In genomic region chr13:23790591-23791170, GRCh38 we compare ENCODE assay signal across 1 cellular context.
TF ChIP-seq lines count a peak whose summit lies in the region.

No MANE protein-coding gene starts in this region.

TF ChIP-seq in WTC11, 78 proteins besides CTCF, POLR2A, EP300 and RAD21 (continued from another document):
- TF ChIP-seq ZMAT4 (CRISPR knock-in tag; IDR thresholded peaks at IDR 0.05): no peak
- TF ChIP-seq HMGXB4 (CRISPR knock-in tag; IDR thresholded peaks at IDR 0.05): no peak
- no peak for TF ChIP-seq PRRX2 (CRISPR knock-in tag; IDR thresholded peaks at IDR 0.05)
- TF ChIP-seq, protein P1, sequence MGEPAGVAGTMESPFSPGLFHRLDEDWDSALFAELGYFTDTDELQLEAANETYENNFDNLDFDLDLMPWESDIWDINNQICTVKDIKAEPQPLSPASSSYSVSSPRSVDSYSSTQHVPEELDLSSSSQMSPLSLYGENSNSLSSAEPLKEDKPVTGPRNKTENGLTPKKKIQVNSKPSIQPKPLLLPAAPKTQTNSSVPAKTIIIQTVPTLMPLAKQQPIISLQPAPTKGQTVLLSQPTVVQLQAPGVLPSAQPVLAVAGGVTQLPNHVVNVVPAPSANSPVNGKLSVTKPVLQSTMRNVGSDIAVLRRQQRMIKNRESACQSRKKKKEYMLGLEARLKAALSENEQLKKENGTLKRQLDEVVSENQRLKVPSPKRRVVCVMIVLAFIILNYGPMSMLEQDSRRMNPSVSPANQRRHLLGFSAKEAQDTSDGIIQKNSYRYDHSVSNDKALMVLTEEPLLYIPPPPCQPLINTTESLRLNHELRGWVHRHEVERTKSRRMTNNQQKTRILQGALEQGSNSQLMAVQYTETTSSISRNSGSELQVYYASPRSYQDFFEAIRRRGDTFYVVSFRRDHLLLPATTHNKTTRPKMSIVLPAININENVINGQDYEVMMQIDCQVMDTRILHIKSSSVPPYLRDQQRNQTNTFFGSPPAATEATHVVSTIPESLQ (CRISPR knock-in tag; IDR thresholded peaks at IDR 0.05): no peak
